In the genomic region with DNA sequence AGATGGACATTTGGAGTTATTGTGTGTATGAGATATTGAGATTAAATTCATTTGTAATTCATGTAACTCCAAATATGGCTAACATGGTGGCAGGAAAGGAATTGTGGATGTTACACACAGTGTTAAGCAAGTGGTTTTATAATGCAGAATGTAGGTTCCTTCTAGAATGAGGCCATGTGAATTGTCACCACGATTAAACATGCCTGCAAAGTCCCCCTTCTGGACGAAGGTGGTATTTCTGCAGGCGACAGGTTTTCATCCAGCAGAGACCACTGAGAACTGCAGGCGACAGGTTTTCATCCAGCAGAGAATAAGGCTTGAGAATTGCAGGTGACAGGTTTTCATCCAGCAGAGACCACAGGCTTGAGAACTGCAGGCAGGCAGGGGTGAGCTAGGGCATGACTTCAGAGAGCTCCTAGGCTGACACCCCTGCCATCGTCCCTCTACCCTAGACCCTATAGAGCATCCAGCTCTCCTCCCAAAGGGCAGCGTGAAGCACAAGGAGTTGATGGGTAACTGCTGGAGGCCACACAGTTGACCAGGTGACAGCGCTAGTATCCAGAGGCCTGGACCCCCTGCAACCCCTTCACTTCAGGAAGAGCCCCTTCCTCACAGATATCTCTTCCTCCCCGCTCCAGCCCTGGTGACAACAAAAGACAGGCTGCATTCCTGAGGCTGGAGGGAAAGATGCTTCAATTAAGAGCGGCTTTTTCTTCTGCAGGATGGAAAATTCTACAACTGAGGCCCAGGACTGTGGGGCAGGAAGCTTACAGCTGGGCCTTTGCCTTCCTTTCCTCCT, we compare ENCODE assay signal across 9 cellular contexts.
A peak's percentile ranks its signal among the peaks of the same experiment; 100 is the strongest.
DNase-seq lines count a peak whose midpoint lies in the region; ATAC-seq and TF ChIP-seq lines count a peak whose summit lies in the region.
"Had no signal": no experiment of that assay in that cellular context is flagged by ENCODE, and none has a peak within 500 bp of the region (broad histone marks: within the 10 kb centered on the region; RNA-seq: fewer than 3 reads in every experiment).

No MANE protein-coding gene starts in this region.

- no peak overlapping the region for H3K4me2 ChIP-seq in MM.1S (ENCODE audit: low read depth, low read length)
- H3K4me2 ChIP-seq: BLaER1 had no signal

- ATAC-seq in GM21526 (IDR thresholded peaks at IDR 0.05; ENCODE audit: low FRiP score, unreplicated experiment), result no peak

- peaks cover 7% of the 10 kb centered on the region for H3K27me3 Mint-ChIP-seq in brain

- no peaks in the 10 kb centered on the region for H3K36me3 Mint-ChIP-seq in brain

- H3K4me1 ChIP-seq in MM.1S (ENCODE audit: low read length), result 0 out of 2 replicates have a peak, but pooled peaks cover 6% of the 10 kb centered on the region
- H3K4me1 ChIP-seq: BLaER1 had no signal

- TF ChIP-seq CTCF in MM.1S (IDR thresholded peaks at IDR 0.05; ENCODE audit: low read length), result peak; percentile 82
- TF ChIP-seq CTCF in brain (conservative IDR thresholded peaks at IDR 0.05), result peak; percentile 70 to 87

- peak overlapping the region; percentile 16 to 98 (median 76) for H3K27ac Mint-ChIP-seq in brain

- peaks cover 29% of the 10 kb centered on the region for H3K4me1 Mint-ChIP-seq in brain

- peak overlapping the region in 2 of 5 experiments; percentile 0 to 44 for H3K4me3 Mint-ChIP-seq in brain

- H3K9me2 ChIP-seq in MM.1S (replicated peaks; ENCODE audit: insufficient read depth, low read length), result no peaks in the 10 kb centered on the region

- H3K27me3 ChIP-seq in MM.1S (replicated peaks; ENCODE audit: insufficient read depth, low read length), result no peaks in the 10 kb centered on the region
- H3K27me3 ChIP-seq: BLaER1 had no signal

- H3K9me3 ChIP-seq in MM.1S (replicated peaks; ENCODE audit: insufficient read depth, low read length), result no peaks in the 10 kb centered on the region

- H3K79me2 ChIP-seq in MM.1S (ENCODE audit: low read length), result no peaks in the 10 kb centered on the region

- DNase-seq in DMS79 treated with DMSO at 0.1 percent for 48 hours (lab: John Stamatoyannopoulos, UW), result peak; percentile 9
- no peak for DNase-seq in DMS79 (lab: John Stamatoyannopoulos, UW)
- DNase-seq in MM.1S, result peak; percentile 43
- DNase-seq in T-helper 9 cell, result peak; percentile 44
- DNase-seq in kidney tubule cell (ENCODE audit: low spot score), result peak; percentile 46
- peak; percentile 26 for DNase-seq in stimulated activated CD8-positive, alpha-beta memory T cell treated with anti-CD3 and anti-CD28 coated beads, Interleukin-15, amount 100 ng/mL, for 1 hour (ENCODE audit: low read depth)

- peaks cover 0 to 6% (median 6%) of the 10 kb centered on the region in 5 experiments for H3K9me3 Mint-ChIP-seq in brain

- H2AFZ ChIP-seq in MM.1S (ENCODE audit: low read length), result no peak overlapping the region

- no peaks in the 10 kb centered on the region for H3F3A ChIP-seq in MM.1S (ENCODE audit: insufficient read depth, low read length)

- H3K4me3 ChIP-seq in MM.1S (ENCODE audit: low read length), result no peak overlapping the region
- H3K4me3 ChIP-seq: BLaER1 had no signal

- H3K27ac ChIP-seq in MM.1S (ENCODE audit: low read length), result no peak overlapping the region
- H3K27ac ChIP-seq: BLaER1 had no signal

- H4K20me1 ChIP-seq in MM.1S (ENCODE audit: insufficient read depth, low read length), result no peaks in the 10 kb centered on the region
- H4K20me1 ChIP-seq: BLaER1 had no signal

- no peak overlapping the region for H3K9ac ChIP-seq in MM.1S (ENCODE audit: low read length)
- H3K9ac ChIP-seq: BLaER1 had no signal

- H3K36me3 ChIP-seq in MM.1S (replicated peaks; ENCODE audit: insufficient read depth, low read length), result no peaks in the 10 kb centered on the region
- H3K36me3 ChIP-seq: BLaER1 had no signal
